26 cellular contexts compared by ENCODE assay signal in genomic region chr2:41605914-41606313, GRCh38.
"Had no signal": no experiment of that assay in that cellular context is flagged by ENCODE, and none has a peak within 500 bp of the region (broad histone marks: within the 10 kb centered on the region; RNA-seq: fewer than 3 reads in every experiment).

No MANE protein-coding gene starts in this region.

- H3K27me3 Mint-ChIP-seq: activated CD4-positive, alpha-beta memory T cell treated with anti-CD3 and anti-CD28 coated beads for 36 hours; activated CD4-positive, alpha-beta T cell treated with anti-CD3 and anti-CD28 coated beads, Interleukin-2, amount 10 ng/mL, durations not matched to agents 24 days and 14 days; activated CD8-positive, alpha-beta memory T cell treated with anti-CD3 and anti-CD28 coated beads, Interleukin-2, amount 10 ng/mL, durations not matched to agents 7 days and 5 days; activated naive CD8-positive, alpha-beta T cell treated with anti-CD3 and anti-CD28 coated beads for 36 hours; activated naive CD8-positive, alpha-beta T cell treated with anti-CD3 and anti-CD28 coated beads, Interleukin-2, amount 50 U/mL, for 24 hours had no signal

- H3K27me3 ChIP-seq: cardiac muscle cell, colonic mucosa, heart left ventricle had no signal

- H3K36me3 ChIP-seq: cardiac muscle cell, colonic mucosa, heart left ventricle had no signal

- H3K27ac Mint-ChIP-seq: activated CD4-positive, alpha-beta memory T cell treated with anti-CD3 and anti-CD28 coated beads for 36 hours; activated CD4-positive, alpha-beta T cell treated with anti-CD3 and anti-CD28 coated beads for 36 hours; activated CD4-positive, alpha-beta T cell treated with anti-CD3 and anti-CD28 coated beads, Interleukin-2, amount 10 ng/mL, durations not matched to agents 24 days and 14 days; activated CD8-positive, alpha-beta memory T cell treated with anti-CD3 and anti-CD28 coated beads, Interleukin-2, amount 10 ng/mL, durations not matched to agents 7 days and 5 days; activated CD8-positive, alpha-beta T cell treated with anti-CD3 and anti-CD28 coated beads, Interleukin-2, amount 10 ng/mL, durations not matched to agents 7 days and 5 days; activated naive CD4-positive, alpha-beta T cell treated with anti-CD3 and anti-CD28 coated beads for 36 hours; activated naive CD4-positive, alpha-beta T cell treated with anti-CD3 and anti-CD28 coated beads, Interleukin-2, amount 50 U/mL, for 24 hours; activated naive CD8-positive, alpha-beta T cell treated with anti-CD3 and anti-CD28 coated beads for 36 hours; activated naive CD8-positive, alpha-beta T cell treated with anti-CD3 and anti-CD28 coated beads, Interleukin-2, amount 50 U/mL, for 24 hours; activated T-helper 1 cell treated with anti-CD3 and anti-CD28 coated beads, Interleukin-12 subunit alpha, Interleukin-12 subunit beta, Interleukin-2, Interleukin-4 antibody, amounts not matched to agents 30 ng/mL and 10 ng/mL and 1 ng/mL, durations not matched to agents 14 hours and 24 hours and 36 hours; activated T-helper 2 cell treated with anti-CD3 and anti-CD28 coated beads, Interferon-gamma antibody, Interleukin-2, Interleukin-4, amounts not matched to agents 10 μg/mL and 5 μg/mL and 100 μg/mL, durations not matched to agents 14 hours and 24 hours and 36 hours had no signal

- H3K4me1 ChIP-seq: colonic mucosa had no signal

- H3K4me3 Mint-ChIP-seq: activated CD4-positive, alpha-beta memory T cell treated with anti-CD3 and anti-CD28 coated beads for 36 hours; activated CD4-positive, alpha-beta T cell treated with anti-CD3 and anti-CD28 coated beads for 36 hours; activated CD4-positive, alpha-beta T cell treated with anti-CD3 and anti-CD28 coated beads, Interleukin-2, amount 10 ng/mL, durations not matched to agents 24 days and 14 days; activated CD8-positive, alpha-beta memory T cell treated with anti-CD3 and anti-CD28 coated beads, Interleukin-2, amount 10 ng/mL, durations not matched to agents 7 days and 5 days; activated CD8-positive, alpha-beta T cell treated with anti-CD3 and anti-CD28 coated beads, Interleukin-2, amount 10 ng/mL, durations not matched to agents 7 days and 5 days; activated naive CD4-positive, alpha-beta T cell treated with anti-CD3 and anti-CD28 coated beads for 36 hours; activated naive CD4-positive, alpha-beta T cell treated with anti-CD3 and anti-CD28 coated beads, Interleukin-2, amount 50 U/mL, for 24 hours; activated naive CD8-positive, alpha-beta T cell treated with anti-CD3 and anti-CD28 coated beads for 36 hours; activated naive CD8-positive, alpha-beta T cell treated with anti-CD3 and anti-CD28 coated beads, Interleukin-2, amount 50 U/mL, for 24 hours; activated T-helper 1 cell treated with anti-CD3 and anti-CD28 coated beads, Interleukin-12 subunit alpha, Interleukin-12 subunit beta, Interleukin-2, Interleukin-4 antibody, amounts not matched to agents 30 ng/mL and 10 ng/mL and 1 ng/mL, durations not matched to agents 14 hours and 24 hours and 36 hours had no signal

- ATAC-seq: activated CD4-positive, alpha-beta T cell treated with anti-CD3 and anti-CD28 coated beads for 36 hours; activated CD8-positive, alpha-beta memory T cell treated with anti-CD3 and anti-CD28 coated beads, Interleukin-2, amount 10 ng/mL, durations not matched to agents 7 days and 5 days; activated CD8-positive, alpha-beta T cell treated with anti-CD3 and anti-CD28 coated beads, Interleukin-2, amount 10 ng/mL, durations not matched to agents 7 days and 5 days; activated naive CD8-positive, alpha-beta T cell treated with anti-CD3 and anti-CD28 coated beads, Interleukin-2, amount 50 U/mL, for 24 hours; heart left ventricle had no signal

- H3K36me3 Mint-ChIP-seq: activated CD4-positive, alpha-beta memory T cell treated with anti-CD3 and anti-CD28 coated beads for 36 hours; activated CD8-positive, alpha-beta memory T cell treated with anti-CD3 and anti-CD28 coated beads, Interleukin-2, amount 10 ng/mL, durations not matched to agents 7 days and 5 days; activated naive CD4-positive, alpha-beta T cell treated with anti-CD3 and anti-CD28 coated beads, Interleukin-2, amount 50 U/mL, for 24 hours; activated naive CD8-positive, alpha-beta T cell treated with anti-CD3 and anti-CD28 coated beads for 36 hours had no signal

- DNase-seq: activated CD4-positive, alpha-beta memory T cell treated with anti-CD3 and anti-CD28 coated beads for 36 hours; activated CD4-positive, alpha-beta T cell treated with anti-CD3 and anti-CD28 coated beads for 36 hours; activated CD4-positive, alpha-beta T cell treated with anti-CD3 and anti-CD28 coated beads, Interleukin-2, amount 10 ng/mL, durations not matched to agents 24 days and 14 days; activated CD4-positive, CD25-positive, alpha-beta regulatory T cell; activated CD4-positive, CD25-positive, alpha-beta regulatory T cell treated with anti-CD3 and anti-CD28 coated beads, Interleukin-2, amount 50 U/mL, for 72 hours; activated CD8-positive, alpha-beta memory T cell treated with anti-CD3 and anti-CD28 coated beads, Interleukin-2, amount 10 ng/mL, durations not matched to agents 7 days and 5 days; activated CD8-positive, alpha-beta memory T cell treated with anti-CD3 and anti-CD28 coated beads, Interleukin-2, amount 50 U/mL, for 4 hours; activated CD8-positive, alpha-beta T cell treated with anti-CD3 and anti-CD28 coated beads, Interleukin-2, amount 10 ng/mL, durations not matched to agents 7 days and 5 days; activated effector memory CD4-positive, alpha-beta T cell treated with anti-CD3 and anti-CD28 coated beads, Interleukin-2, amount 50 U/mL, for 16 hours; activated naive CD4-positive, alpha-beta T cell treated with anti-CD3 and anti-CD28 coated beads for 36 hours; activated naive CD8-positive, alpha-beta T cell treated with anti-CD3 and anti-CD28 coated beads for 36 hours; activated naive CD8-positive, alpha-beta T cell treated with anti-CD3 and anti-CD28 coated beads, Interleukin-2, amount 50 U/mL, for 24 hours; activated T-cell treated with anti-CD3 and anti-CD28 coated beads, Interleukin-2, amount 50 U/mL, for 1 hour; activated T-cell treated with anti-CD3 and anti-CD28 coated beads, Interleukin-2, amount 50 U/mL, for 48 hours; central memory CD4-positive, alpha-beta T cell; cerebellar nuclear complex; colonic mucosa; effector CD8-positive, alpha-beta T cell; glutamatergic neuron; heart left ventricle; T-helper 2 cell had no signal

- H3K4me3 ChIP-seq: cardiac muscle cell, colonic mucosa, heart left ventricle had no signal

- H3K9me3 ChIP-seq: colonic mucosa had no signal

- H3K9me3 Mint-ChIP-seq: activated CD4-positive, alpha-beta memory T cell treated with anti-CD3 and anti-CD28 coated beads for 36 hours; activated CD4-positive, alpha-beta T cell treated with anti-CD3 and anti-CD28 coated beads, Interleukin-2, amount 10 ng/mL, durations not matched to agents 24 days and 14 days; activated naive CD4-positive, alpha-beta T cell treated with anti-CD3 and anti-CD28 coated beads for 36 hours; activated naive CD4-positive, alpha-beta T cell treated with anti-CD3 and anti-CD28 coated beads, Interleukin-2, amount 50 U/mL, for 24 hours; activated naive CD8-positive, alpha-beta T cell treated with anti-CD3 and anti-CD28 coated beads for 36 hours; activated naive CD8-positive, alpha-beta T cell treated with anti-CD3 and anti-CD28 coated beads, Interleukin-2, amount 50 U/mL, for 24 hours; activated T-helper 1 cell treated with anti-CD3 and anti-CD28 coated beads, Interleukin-12 subunit alpha, Interleukin-12 subunit beta, Interleukin-2, Interleukin-4 antibody, amounts not matched to agents 30 ng/mL and 10 ng/mL and 1 ng/mL, durations not matched to agents 14 hours and 24 hours and 36 hours; activated T-helper 2 cell treated with anti-CD3 and anti-CD28 coated beads, Interferon-gamma antibody, Interleukin-2, Interleukin-4, amounts not matched to agents 10 μg/mL and 5 μg/mL and 100 μg/mL, durations not matched to agents 14 hours and 24 hours and 36 hours had no signal

- H3K4me1 Mint-ChIP-seq: activated CD4-positive, alpha-beta T cell treated with anti-CD3 and anti-CD28 coated beads for 36 hours; activated CD4-positive, alpha-beta T cell treated with anti-CD3 and anti-CD28 coated beads, Interleukin-2, amount 10 ng/mL, durations not matched to agents 24 days and 14 days; activated CD8-positive, alpha-beta memory T cell treated with anti-CD3 and anti-CD28 coated beads, Interleukin-2, amount 10 ng/mL, durations not matched to agents 7 days and 5 days; activated naive CD4-positive, alpha-beta T cell treated with anti-CD3 and anti-CD28 coated beads, Interleukin-2, amount 50 U/mL, for 24 hours; activated naive CD8-positive, alpha-beta T cell treated with anti-CD3 and anti-CD28 coated beads for 36 hours; activated naive CD8-positive, alpha-beta T cell treated with anti-CD3 and anti-CD28 coated beads, Interleukin-2, amount 50 U/mL, for 24 hours had no signal

- H3K27ac ChIP-seq: cardiac muscle cell, colonic mucosa, epithelial cell of prostate, heart left ventricle had no signal
